In genomic region chrX:134718329-134719317, GRCh38 we compare ENCODE assay signal across 8 cellular contexts.
DNase-seq lines count a peak whose midpoint lies in the region; ATAC-seq and TF ChIP-seq lines count a peak whose summit lies in the region.

No MANE protein-coding gene starts in this region.

- peak; percentile 8 for DNase-seq in activated naive CD4-positive, alpha-beta T cell treated with Interleukin-2 at 50 U/mL for 16 hours
- no peak for DNase-seq in activated naive CD4-positive, alpha-beta T cell (lab: John Stamatoyannopoulos, UW)
- DNase-seq in SK-N-SH (no peak), fibroblast of gingiva (ENCODE audit: low read depth) (peak; percentile 87), smooth muscle cell of the brain vasculature (ENCODE audit: low read depth, low spot score) (peak; percentile 39), hippocampal formation (lab: John Stamatoyannopoulos, UW) (no peak)
- no peak for DNase-seq in activated effector memory CD4-positive, alpha-beta T cell treated with Interleukin-2 at 50 U/mL for 16 hours

- no peaks in the 10 kb centered on the region for H3K27me3 ChIP-seq in SK-N-SH (ENCODE audit: insufficient read depth)

- H3K79me2 ChIP-seq in SK-N-SH (ENCODE audit: insufficient read depth) = no peaks in the 10 kb centered on the region

- no peak for TF ChIP-seq RAD21 in SK-N-SH (IDR thresholded peaks at IDR 0.05; ENCODE audit: low read length)

- 22% methylated on average over 7 of the region's 7 CpGs for WGBS in SK-N-SH (ENCODE audit: low lambda C conversion rate)

- peaks cover 0 to 11% of the 10 kb centered on the region in 2 experiments; a peak in 3 of 4 replicates for H3K4me1 ChIP-seq in SK-N-SH (ENCODE audit: control insufficient read depth in 1 of 2, insufficient read depth in 2 of 2, low read depth in 1 of 2, low read length in 1 of 2)

- H3K4me2 ChIP-seq in SK-N-SH = peak overlapping the region; percentile 20; the same call in 1 of the 2 replicates

- H4K20me1 ChIP-seq in SK-N-SH (ENCODE audit: insufficient read depth) = no peaks in the 10 kb centered on the region

- no peaks in the 10 kb centered on the region for H3K9me2 ChIP-seq in SK-N-SH

- ATAC-seq in HG03159 (IDR thresholded peaks at IDR 0.05; ENCODE audit: unreplicated experiment) = peak; percentile 66

- POLR2A ChIA-PET in SK-N-SH (lab: Yijun Ruan, JAX) = no interaction called here

- CTCF ChIA-PET in SK-N-SH (lab: Yijun Ruan, JAX) = no interaction called here

- peak overlapping the region; percentile 61 to 71; a peak in 3 of 4 replicates for H3K27ac ChIP-seq in SK-N-SH (ENCODE audit: low read depth in 2 of 2, low read length in 1 of 2)

- H3K4me3 ChIP-seq in SK-N-SH (ENCODE audit: low read depth in 2 of 2, low read length in 1 of 2) = no peak overlapping the region

- H2AFZ ChIP-seq in SK-N-SH (ENCODE audit: low read depth) = peak overlapping the region; percentile 49

- peak in 1 of 2 experiments; percentile 74; a peak in 2 of 4 replicates for TF ChIP-seq EP300 in SK-N-SH (IDR thresholded peaks at IDR 0.05; ENCODE audit: borderline replicate concordance in 1 of 2, low read depth in 1 of 2, low read length in 1 of 2)

- H3K36me3 ChIP-seq in SK-N-SH (replicated peaks in 1 of 2; ENCODE audit: control insufficient read depth in 1 of 2, insufficient read depth in 2 of 2, low read length in 1 of 2) = no peaks in the 10 kb centered on the region

- H3K9me3 ChIP-seq in SK-N-SH = no peaks in the 10 kb centered on the region

- TF ChIP-seq CTCF in SK-N-SH (IDR thresholded peaks at IDR 0.05) = 0 out of 2 replicates have a peak, but pooled peaks have one; percentile 13

- H3K9ac ChIP-seq in SK-N-SH = 0 out of 2 replicates have a peak overlapping the region, but pooled peaks have one; percentile 21

- H3F3A ChIP-seq in SK-N-SH (replicated peaks; ENCODE audit: insufficient read depth) = peaks cover 14% of the 10 kb centered on the region

TF ChIP-seq in SK-N-SH, 30 proteins besides CTCF, POLR2A, EP300 and RAD21:
- TF ChIP-seq ZBTB33 (IDR thresholded peaks at IDR 0.05; ENCODE audit: borderline replicate concordance, low read depth) (no peak), MXI1 (IDR thresholded peaks at IDR 0.05; ENCODE audit: low read depth, low read length) (no peak; the same call in 1 of the 2 replicates), MAX (IDR thresholded peaks at IDR 0.05; ENCODE audit: low read depth) (peak; percentile 99), YY1 (IDR thresholded peaks at IDR 0.05; ENCODE audit: low read depth) (peak; percentile 39; the same call in 1 of the 2 replicates), NFIC (IDR thresholded peaks at IDR 0.05; ENCODE audit: borderline replicate concordance) (peak; percentile 66), TCF12 (IDR thresholded peaks at IDR 0.05) (peak; percentile 96), REST (IDR thresholded peaks at IDR 0.05; ENCODE audit: low read depth, low read length) (no peak), FOXJ3 (CRISPR knock-in tag; IDR thresholded peaks at IDR 0.05) (no peak), USF1 (IDR thresholded peaks at IDR 0.05; ENCODE audit: borderline replicate concordance, low read depth) (peak; percentile 61; the same call in 1 of the 2 replicates), POLR2AphosphoS5 (IDR thresholded peaks at IDR 0.05; ENCODE audit: low read depth, low read length) (peak; percentile 44; the same call in 1 of the 2 replicates), PBX3 (IDR thresholded peaks at IDR 0.05) (peak; percentile 71), FOSL2 (IDR thresholded peaks at IDR 0.05; ENCODE audit: borderline replicate concordance, low read depth) (peak; percentile 82), JUND (IDR thresholded peaks at IDR 0.05) (peak; percentile 61), RXRA (IDR thresholded peaks at IDR 0.05; ENCODE audit: borderline replicate concordance, low read depth) (peak; percentile 59; the same call in 1 of the 2 replicates), MEF2A (IDR thresholded peaks at IDR 0.05; ENCODE audit: borderline replicate concordance, low read depth) (peak; percentile 9; the same call in 1 of the 2 replicates), SIN3A (IDR thresholded peaks at IDR 0.05; ENCODE audit: borderline replicate concordance, low read depth, low read length) (peak; percentile 76; the same call in 1 of the 2 replicates), TEAD4 (IDR thresholded peaks at IDR 0.05; ENCODE audit: borderline replicate concordance, insufficient read depth) (peak; percentile 58; the same call in 1 of the 2 replicates), USF2 (IDR thresholded peaks at IDR 0.05; ENCODE audit: borderline replicate concordance, low read depth, low read length) (no peak), ELF1 (IDR thresholded peaks at IDR 0.05) (no peak), GATA2 (CRISPR knock-in tag; IDR thresholded peaks at IDR 0.05) (no peak)

Comparison
In these comparisons a context has a peak if more than half of its experiments do, and no peak if none do; other contexts are left out.
1. DNase-seq: peak in activated naive CD4-positive, alpha-beta T cell treated with Interleukin-2 at 50 U/mL for 16 hours (single experiment), fibroblast of gingiva (single experiment) and smooth muscle cell of the brain vasculature (single experiment); none in activated naive CD4-positive, alpha-beta T cell (0 of 4), SK-N-SH (single experiment), activated effector memory CD4-positive, alpha-beta T cell treated with Interleukin-2 at 50 U/mL for 16 hours (single experiment) and hippocampal formation (0 of 2).